ENCODE assay signal across 8 cellular contexts in genomic region chr6:11324453-11325023, GRCh38.
A peak's percentile ranks its signal among the peaks of the same experiment; 100 is the strongest.
DNase-seq lines count a peak whose midpoint lies in the region; ATAC-seq lines count a peak whose summit lies in the region.
"Had no signal": no experiment of that assay in that cellular context is flagged by ENCODE, and none has a peak within 500 bp of the region (broad histone marks: within the 10 kb centered on the region; RNA-seq: fewer than 3 reads in every experiment).

No MANE protein-coding gene starts in this region.

- no peak overlapping the region for H3K4me2 ChIP-seq in trophoblast cell (ENCODE audit: low read length)

- H3K14ac ChIP-seq in trophoblast cell (ENCODE audit: low read length), result no peak overlapping the region

- no CpG with 5 or more reads among the region's 6 CpGs for WGBS in trophoblast cell (ENCODE audit: extremely low coverage, insufficient coverage, insufficient read length)

- no peak overlapping the region for H3K27ac ChIP-seq in trophoblast cell (ENCODE audit: low read depth, low read length)

- no peak overlapping the region for H2AK5ac ChIP-seq in trophoblast cell (ENCODE audit: low read length)

- no peaks in the 10 kb centered on the region for H3K79me1 ChIP-seq in trophoblast cell (ENCODE audit: low read length)

- H2BK120ac ChIP-seq in trophoblast cell (ENCODE audit: insufficient read depth, low read length, poor library complexity), result no peak overlapping the region

- no peak overlapping the region for H3K18ac ChIP-seq in trophoblast cell (ENCODE audit: low read length)

- ATAC-seq in GM19395 (IDR thresholded peaks at IDR 0.05; ENCODE audit: unreplicated experiment) (peak; percentile 80), HG03064 (IDR thresholded peaks at IDR 0.05; ENCODE audit: low read depth, unreplicated experiment) (peak; percentile 66)

- no peak overlapping the region for H4K12ac ChIP-seq in trophoblast cell (ENCODE audit: low read depth, low read length)

- no peak overlapping the region for H4K8ac ChIP-seq in trophoblast cell (ENCODE audit: low read depth, low read length)

- peaks cover 63% of the 10 kb centered on the region for H3K36me3 Mint-ChIP-seq in activated T-helper 2 cell treated with anti-CD3 and anti-CD28 coated beads, Interferon-gamma antibody, Interleukin-2, Interleukin-4, amounts not matched to agents 10 μg/mL and 5 μg/mL and 100 μg/mL, durations not matched to agents 14 hours and 24 hours and 36 hours (ENCODE audit: low read depth)

- H3K23ac ChIP-seq in trophoblast cell (ENCODE audit: low read length), result no peak overlapping the region

- H3K4me1 ChIP-seq in trophoblast cell (ENCODE audit: control insufficient read depth in 1 of 2, insufficient read depth in 2 of 2, low read length in 2 of 2), result peaks cover 0 to 7% of the 10 kb centered on the region in 2 experiments

- H3K9me3 Mint-ChIP-seq in activated T-helper 2 cell treated with anti-CD3 and anti-CD28 coated beads, Interferon-gamma antibody, Interleukin-2, Interleukin-4, amounts not matched to agents 10 μg/mL and 5 μg/mL and 100 μg/mL, durations not matched to agents 14 hours and 24 hours and 36 hours, result no peaks in the 10 kb centered on the region

- H4K91ac ChIP-seq in trophoblast cell (ENCODE audit: low read depth, low read length), result no peak overlapping the region

- peaks cover 69% of the 10 kb centered on the region for H3K4me1 Mint-ChIP-seq in activated T-helper 2 cell treated with anti-CD3 and anti-CD28 coated beads, Interferon-gamma antibody, Interleukin-2, Interleukin-4, amounts not matched to agents 10 μg/mL and 5 μg/mL and 100 μg/mL, durations not matched to agents 14 hours and 24 hours and 36 hours (ENCODE audit: low read depth)

- intact Hi-C loops in activated T-helper 2 cell treated with anti-CD3 and anti-CD28 coated beads, Interferon-gamma antibody, Interleukin-2, Interleukin-4, amounts not matched to agents 10 μg/mL and 5 μg/mL and 100 μg/mL, durations not matched to agents 14 hours and 24 hours and 36 hours (cut with micrococcal nuclease), result loop anchor here (1.0 to 5.0 kb wide), 13 partner anchors 18 to 232 kb away; partner anchors contain the start of genes NEDD9 and SMIM13

- H2BK5ac ChIP-seq in trophoblast cell (ENCODE audit: low read depth, low read length, poor library complexity), result no peak overlapping the region

- no peaks in the 10 kb centered on the region for H3K36me3 ChIP-seq in trophoblast cell (ENCODE audit: control insufficient read depth in 1 of 2, insufficient read depth in 2 of 2, low read length in 2 of 2)

- H2BK12ac ChIP-seq in trophoblast cell (ENCODE audit: low read length), result no peak overlapping the region

- H3K4me3 ChIP-seq in trophoblast cell (ENCODE audit: low read depth, low read length), result no peak overlapping the region
- H3K4me3 ChIP-seq: lung had no signal

- peak; percentile 31 for DNase-seq in activated T-helper 2 cell treated with anti-CD3 and anti-CD28 coated beads, Interferon-gamma antibody, Interleukin-2, Interleukin-4, amounts not matched to agents 10 μg/mL and 5 μg/mL and 100 μg/mL, durations not matched to agents 14 hours and 24 hours and 36 hours (ENCODE audit: low spot score)
- DNase-seq in stimulated activated CD8-positive, alpha-beta memory T cell treated with anti-CD3 and anti-CD28 coated beads, Interleukin-15, amount 100 ng/mL, for 48 hours (ENCODE audit: low read depth in 2 of 2), result peak; percentile 56 to 58
- no peak for DNase-seq in trophoblast cell
- DNase-seq in NCI-H1694 treated with DMSO at 0.1 percent for 48 hours (lab: John Stamatoyannopoulos, UW), result no peak
- DNase-seq in NCI-H524 (lab: John Stamatoyannopoulos, UW), result no peak

- H3K27me3 Mint-ChIP-seq in activated T-helper 2 cell treated with anti-CD3 and anti-CD28 coated beads, Interferon-gamma antibody, Interleukin-2, Interleukin-4, amounts not matched to agents 10 μg/mL and 5 μg/mL and 100 μg/mL, durations not matched to agents 14 hours and 24 hours and 36 hours (ENCODE audit: low read depth), result no peaks in the 10 kb centered on the region

- no peaks in the 10 kb centered on the region for H3K79me2 ChIP-seq in trophoblast cell (ENCODE audit: control insufficient read depth, insufficient read depth, low read length, poor library complexity)

- H2AFZ ChIP-seq in trophoblast cell (ENCODE audit: insufficient read depth, low read length, poor library complexity), result no peak overlapping the region

- no peak overlapping the region for H3K9ac ChIP-seq in trophoblast cell (ENCODE audit: low read length)

- H3K27ac Mint-ChIP-seq in activated T-helper 2 cell treated with anti-CD3 and anti-CD28 coated beads, Interferon-gamma antibody, Interleukin-2, Interleukin-4, amounts not matched to agents 10 μg/mL and 5 μg/mL and 100 μg/mL, durations not matched to agents 14 hours and 24 hours and 36 hours, result peak overlapping the region; percentile 89

- H3K4me3 Mint-ChIP-seq in activated T-helper 2 cell treated with anti-CD3 and anti-CD28 coated beads, Interferon-gamma antibody, Interleukin-2, Interleukin-4, amounts not matched to agents 10 μg/mL and 5 μg/mL and 100 μg/mL, durations not matched to agents 14 hours and 24 hours and 36 hours (ENCODE audit: low read depth), result peak overlapping the region; percentile 40

- H3K27me3 ChIP-seq in trophoblast cell (ENCODE audit: insufficient read depth, low read length), result no peaks in the 10 kb centered on the region

- no peaks in the 10 kb centered on the region for H3K9me3 ChIP-seq in trophoblast cell (ENCODE audit: insufficient read depth, low read depth, low read length)

- H3K4ac ChIP-seq in trophoblast cell (ENCODE audit: low read depth, low read length), result no peak overlapping the region

Comparison
In these comparisons a context has a peak if more than half of its experiments do, and no peak if none do; other contexts are left out.
1. DNase-seq: peak in activated T-helper 2 cell treated with anti-CD3 and anti-CD28 coated beads, Interferon-gamma antibody, Interleukin-2, Interleukin-4, amounts not matched to agents 10 μg/mL and 5 μg/mL and 100 μg/mL, durations not matched to agents 14 hours and 24 hours and 36 hours (single experiment) and stimulated activated CD8-positive, alpha-beta memory T cell treated with anti-CD3 and anti-CD28 coated beads, Interleukin-15, amount 100 ng/mL, for 48 hours (2 of 2); none in trophoblast cell (0 of 2), NCI-H1694 treated with DMSO at 0.1 percent for 48 hours (single experiment) and NCI-H524 (0 of 2).